ENCODE assay signal across 19 cellular contexts in the genomic region with DNA sequence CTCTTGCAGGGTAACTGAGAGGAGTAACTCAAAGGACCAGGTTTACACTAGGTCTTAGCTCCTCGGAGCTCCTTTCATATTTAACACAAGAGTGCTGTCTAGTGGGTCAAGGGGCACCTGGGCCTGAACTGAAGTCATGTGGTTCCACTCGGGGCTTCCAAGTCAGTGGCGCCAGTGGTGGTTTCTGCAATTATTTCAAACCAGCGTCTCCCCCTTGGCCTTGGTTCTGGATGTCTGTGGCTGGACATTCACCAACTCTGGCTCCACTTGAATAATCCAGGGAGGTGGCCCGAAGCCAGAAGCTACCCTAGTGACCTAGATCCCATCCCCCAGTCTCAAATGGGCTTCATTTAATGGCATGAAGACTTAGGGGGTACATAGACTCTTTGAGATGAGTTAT.
"Had no signal": no experiment of that assay in that cellular context is flagged by ENCODE, and none has a peak within 500 bp of the region (broad histone marks: within the 10 kb centered on the region; RNA-seq: fewer than 3 reads in every experiment).

No MANE protein-coding gene starts in this region.

- H3K9ac ChIP-seq: neural progenitor cell, parathyroid adenoma had no signal

- H3K79me2 ChIP-seq: parathyroid adenoma had no signal

- DNase-seq: effector memory CD4-positive, alpha-beta T cell; kidney; left colon; left ventricle myocardium superior; natural killer cell; occipital lobe; psoas muscle; sigmoid colon; stimulated activated CD4-positive, alpha-beta T cell treated with anti-CD3 and anti-CD28 coated beads, Interleukin-2, amount 100 ng/mL, for 24 hours; stimulated activated CD4-positive, alpha-beta T cell treated with anti-CD3 and anti-CD28 coated beads, Interleukin-4, amount 100 ng/mL, for 4 hours; stimulated activated naive B cell treated with anti-CD40 and anti-IgM and Interleukin-4, amounts not matched to agents 10 μg/mL and 1 μg/mL and 100 μg/mL, for 72 hours; stomach; uterus had no signal

- H3K27ac ChIP-seq: neural progenitor cell, parathyroid adenoma, psoas muscle, right atrium auricular region, sigmoid colon, skin epidermis, stomach, uterus had no signal

- H3K36me3 ChIP-seq: neural progenitor cell, right atrium auricular region, stomach, uterus had no signal

- H3K4me3 ChIP-seq: lung, neural progenitor cell, psoas muscle, right atrium auricular region, sigmoid colon, skin epidermis, stomach, uterus had no signal

- H3K9me3 ChIP-seq: psoas muscle, right atrium auricular region, sigmoid colon, stomach, uterus had no signal

- ATAC-seq: esophagus mucosa; left colon; left ventricle myocardium superior; natural killer cell; psoas muscle; stimulated activated naive B cell treated with anti-CD40 and anti-IgM and Interleukin-4, amounts not matched to agents 10 μg/mL and 1 μg/mL and 100 μg/mL, for 72 hours had no signal

- H3K4me1 ChIP-seq: parathyroid adenoma, psoas muscle, right atrium auricular region, uterus had no signal

- H2AFZ ChIP-seq: neural progenitor cell, parathyroid adenoma had no signal

- H3K27me3 ChIP-seq: neural progenitor cell, right atrium auricular region, sigmoid colon, stomach, uterus had no signal
